ENCODE assay signal across 10 cellular contexts in genomic region chr1:198056255-198056654, GRCh38.
DNase-seq lines count a peak whose midpoint lies in the region; ATAC-seq, FAIRE-seq and TF ChIP-seq lines count a peak whose summit lies in the region.
"Had no signal": no experiment of that assay in that cellular context is flagged by ENCODE, and none has a peak within 500 bp of the region (broad histone marks: within the 10 kb centered on the region; RNA-seq: fewer than 3 reads in every experiment).

No MANE protein-coding gene starts in this region.

- no peak overlapping the region for H2AK5ac ChIP-seq in H1 (ENCODE audit: low read depth, low read length)

- H4K8ac ChIP-seq in H1 (ENCODE audit: extremely low read depth, insufficient read depth, low read length), result no peak overlapping the region

- H2AFZ ChIP-seq in H1 (ENCODE audit: low read length), result no peak overlapping the region

- no peak overlapping the region; the same call in 1 of the 2 replicates for H2BK20ac ChIP-seq in H1 (ENCODE audit: low read length)

- TF ChIP-seq POLR2A in H1 (IDR thresholded peaks at IDR 0.05; ENCODE audit: control extremely low read depth in 1 of 2, low read depth in 2 of 2, low read length in 2 of 2), result no peak

- H3K9me3 ChIP-seq in AG04450 (ENCODE audit: control insufficient read depth, insufficient read depth, low read length) (no peaks in the 10 kb centered on the region), H1 (ENCODE audit: insufficient read depth in 2 of 2, low read depth in 1 of 2, low read length in 1 of 2) (no peaks in the 10 kb centered on the region)

- no peaks in the 10 kb centered on the region for H3K36me3 ChIP-seq in H1 (ENCODE audit: control insufficient read depth in 2 of 4, insufficient read depth in 4 of 4, low read length in 3 of 4)

- FAIRE-seq in H1 (lab: Jason Lieb, UNC), result no peak
- FAIRE-seq: GM18507 had no signal

- no peak overlapping the region for H2BK5ac ChIP-seq in H1 (ENCODE audit: low read depth, low read length)

- TF ChIP-seq RAD21 in H1 (IDR thresholded peaks at IDR 0.05 in 1 of 2, conservative IDR thresholded peaks at IDR 0.05 in 1 of 2; ENCODE audit: low read depth in 2 of 2, low read length in 2 of 2), result peak; percentile 62 to 67

- no peak for TF ChIP-seq EP300 in H1 (IDR thresholded peaks at IDR 0.05; ENCODE audit: borderline replicate concordance in 1 of 2, low read depth in 2 of 2, low read length in 2 of 2)

- peak; percentile 79 for ATAC-seq in GM18867 (IDR thresholded peaks at IDR 0.05; ENCODE audit: unreplicated experiment)
- ATAC-seq in HG03571 (IDR thresholded peaks at IDR 0.05; ENCODE audit: unreplicated experiment), result peak; percentile 69
- ATAC-seq in GM19035 (IDR thresholded peaks at IDR 0.05; ENCODE audit: unreplicated experiment), result no peak

- CTCF ChIA-PET in AG04450 (lab: Charles Lee) (no interaction called here), H1 (lab: Charles Lee; ENCODE audit: partially characterized antibody) (interaction anchor here (0.8 to 1.3 kb wide), 6 partner anchors 9 to 536 kb away, joined by 3 to 5 read pairs (median 4); no protein-coding TSS in a partner anchor)

- no peak overlapping the region for H3K18ac ChIP-seq in H1 (ENCODE audit: extremely low read depth, low read length)

- no peaks in the 10 kb centered on the region for H3K4me1 ChIP-seq in H1 (replicated peaks in 1 of 4; ENCODE audit: control insufficient read depth in 3 of 4, insufficient read depth in 4 of 4, low read length in 3 of 4)

- no peaks in the 10 kb centered on the region for H3K27me3 ChIP-seq in AG04450 (ENCODE audit: control insufficient read depth, insufficient read depth, low read length)
- H3K27me3 ChIP-seq in H1 (replicated peaks in 1 of 4; ENCODE audit: control insufficient read depth in 3 of 4, extremely low read depth in 1 of 4, insufficient read depth in 3 of 4, low read length in 3 of 4), result no peaks in the 10 kb centered on the region

- no peak overlapping the region for H2BK15ac ChIP-seq in H1 (ENCODE audit: low read length)

- no peak overlapping the region for H4K5ac ChIP-seq in H1 (ENCODE audit: insufficient read length, low read depth, low read length)

- H3K14ac ChIP-seq in H1 (ENCODE audit: insufficient read length), result no peak overlapping the region

- H3K56ac ChIP-seq in H1 (replicated peaks; ENCODE audit: insufficient read length, low read depth, low read length), result no peak overlapping the region

- 47% methylated on average over 2 of the region's 2 CpGs; no CpG with 5 or more reads in 1 of the 2 experiments for WGBS in H1 (ENCODE audit: extremely low coverage in 1 of 2, insufficient coverage in 1 of 2, insufficient read length in 1 of 2, insufficient replicate concordance in 2 of 2, low coverage in 1 of 2, low lambda C conversion rate in 2 of 2, missing lambda C conversion rate in 1 of 2), 2 experiments

- H3K79me2 ChIP-seq in H1 (ENCODE audit: control insufficient read depth in 1 of 2, insufficient read depth in 2 of 2, low read length in 2 of 2), result no peaks in the 10 kb centered on the region

- H3K27ac ChIP-seq in AG04450 (ENCODE audit: low read depth, low read length), result no peak overlapping the region
- H3K27ac ChIP-seq in H1 (ENCODE audit: low read depth, low read length), result no peak overlapping the region

- no peak overlapping the region for H3K4ac ChIP-seq in H1 (replicated peaks; ENCODE audit: insufficient read length, low read depth, low read length)

- no peaks in the 10 kb centered on the region for H4K20me1 ChIP-seq in H1 (replicated peaks in 1 of 2; ENCODE audit: control insufficient read depth in 1 of 2, insufficient read depth in 2 of 2, low read length in 2 of 2)

- H4K91ac ChIP-seq in H1 (replicated peaks; ENCODE audit: insufficient read length, low read length), result no peak overlapping the region

- H3K4me3 ChIP-seq in AG04450 (ENCODE audit: low read depth, low read length) (no peak overlapping the region), H1 (ENCODE audit: extremely low read depth in 1 of 4, insufficient read depth in 2 of 4, low read depth in 3 of 4, low read length in 4 of 4) (no peak overlapping the region)

- H3K79me1 ChIP-seq in H1 (ENCODE audit: low read depth, low read length), result no peaks in the 10 kb centered on the region

- intact Hi-C loops in cardiac septum (cut with DNase I), result no loop called here

- H3K23me2 ChIP-seq in H1 (ENCODE audit: low read depth, low read length), result no peaks in the 10 kb centered on the region

- DNase-seq in AG04450 (ENCODE audit: low read depth, low spot score), result no peak
- peak; percentile 5 to 75 for DNase-seq in H1 (ENCODE audit: low read depth in 1 of 2, low spot score in 2 of 2)
- no peak for DNase-seq in NCI-H187 (lab: John Stamatoyannopoulos, UW)
- no peak for DNase-seq in cardiac septum (ENCODE audit: low spot score)
- DNase-seq in activated CD8-positive, alpha-beta memory T cell treated with anti-CD3 and anti-CD28 coated beads for 24 hours, result no peak
- DNase-seq: T-helper 9 cell had no signal

- no peak overlapping the region for H3K23ac ChIP-seq in H1 (ENCODE audit: insufficient read length)

- POLR2A ChIA-PET in AG04450 (lab: Yijun Ruan, JAX) (no interaction called here), H1 (lab: Charles Lee; ENCODE audit: partially characterized antibody) (no interaction called here)

- no peak overlapping the region for H2BK12ac ChIP-seq in H1 (ENCODE audit: low read depth, low read length)

- no peak overlapping the region for H3K9ac ChIP-seq in H1 (replicated peaks in 1 of 4; ENCODE audit: extremely low read depth in 1 of 4, low read depth in 3 of 4, low read length in 3 of 4)

- H2BK120ac ChIP-seq in H1 (replicated peaks; ENCODE audit: low read depth, low read length), result no peak overlapping the region

- TF ChIP-seq CTCF in AG04450 (IDR thresholded peaks at IDR 0.05; ENCODE audit: low read depth, low read length) (peak; percentile 19; the same call in 1 of the 2 replicates), H1 (IDR thresholded peaks at IDR 0.05; ENCODE audit: control extremely low read depth in 1 of 3, insufficient read depth in 1 of 3, low read depth in 1 of 3, low read length in 3 of 3) (peak; percentile 65 to 92 (median 86))

- no peak overlapping the region for H3K4me2 ChIP-seq in H1 (ENCODE audit: insufficient read depth in 1 of 2, low read depth in 2 of 2, low read length in 2 of 2)

TF ChIP-seq in H1, 55 proteins besides CTCF, POLR2A, EP300 and RAD21 (continues in another document):
- no peak for TF ChIP-seq SP4 (IDR thresholded peaks at IDR 0.05; ENCODE audit: low read length)
- no peak for TF ChIP-seq NRF1 (IDR thresholded peaks at IDR 0.05; ENCODE audit: low read depth, low read length)
- TF ChIP-seq BCL11A (IDR thresholded peaks at IDR 0.05; ENCODE audit: low read depth in 2 of 2, low read length in 2 of 2), result no peak
- no peak for TF ChIP-seq FOSL1 (IDR thresholded peaks at IDR 0.05; ENCODE audit: insufficient read depth, low read depth, low read length)
- TF ChIP-seq KDM4A (IDR thresholded peaks at IDR 0.05; ENCODE audit: low read depth, low read length, severe bottlenecking), result no peak
- TF ChIP-seq HDAC6 (IDR thresholded peaks at IDR 0.05; ENCODE audit: low read depth, low read length), result no peak
- no peak for TF ChIP-seq ASH2L (IDR thresholded peaks at IDR 0.05; ENCODE audit: low read length)
- TF ChIP-seq RBBP5 (IDR thresholded peaks at IDR 0.05; ENCODE audit: borderline replicate concordance, low read depth, low read length), result no peak
- no peak for TF ChIP-seq KDM5A (IDR thresholded peaks at IDR 0.05; ENCODE audit: low read length)
- no peak for TF ChIP-seq CHD2 (IDR thresholded peaks at IDR 0.05; ENCODE audit: low read length)
- TF ChIP-seq CBX8 (IDR thresholded peaks at IDR 0.05; ENCODE audit: borderline replicate concordance, low read depth, low read length), result no peak
- no peak for TF ChIP-seq BRCA1 (IDR thresholded peaks at IDR 0.05; ENCODE audit: low read depth, low read length)
- no peak for TF ChIP-seq SRF (IDR thresholded peaks at IDR 0.05; ENCODE audit: low read depth, low read length)
- no peak for TF ChIP-seq SIX5 (IDR thresholded peaks at IDR 0.05; ENCODE audit: low read depth, low read length)
- TF ChIP-seq YY1 (IDR thresholded peaks at IDR 0.05; ENCODE audit: low read depth, low read length), result no peak

Comparison
In these comparisons a context has a peak if more than half of its experiments do, and no peak if none do; other contexts are left out.
1. DNase-seq: peak in H1 (2 of 2); none in AG04450 (single experiment), NCI-H187 (0 of 2), cardiac septum (single experiment) and activated CD8-positive, alpha-beta memory T cell treated with anti-CD3 and anti-CD28 coated beads for 24 hours (single experiment).